ENCODE assay signal across 1 cellular context in genomic region chr1:215581896-215582295, GRCh38.
TF ChIP-seq lines count a peak whose summit lies in the region.

No MANE protein-coding gene starts in this region.

TF ChIP-seq in HEK293, 187 proteins besides CTCF, POLR2A, EP300 and RAD21 (continued from another document):
- TF ChIP-seq, protein P1, sequence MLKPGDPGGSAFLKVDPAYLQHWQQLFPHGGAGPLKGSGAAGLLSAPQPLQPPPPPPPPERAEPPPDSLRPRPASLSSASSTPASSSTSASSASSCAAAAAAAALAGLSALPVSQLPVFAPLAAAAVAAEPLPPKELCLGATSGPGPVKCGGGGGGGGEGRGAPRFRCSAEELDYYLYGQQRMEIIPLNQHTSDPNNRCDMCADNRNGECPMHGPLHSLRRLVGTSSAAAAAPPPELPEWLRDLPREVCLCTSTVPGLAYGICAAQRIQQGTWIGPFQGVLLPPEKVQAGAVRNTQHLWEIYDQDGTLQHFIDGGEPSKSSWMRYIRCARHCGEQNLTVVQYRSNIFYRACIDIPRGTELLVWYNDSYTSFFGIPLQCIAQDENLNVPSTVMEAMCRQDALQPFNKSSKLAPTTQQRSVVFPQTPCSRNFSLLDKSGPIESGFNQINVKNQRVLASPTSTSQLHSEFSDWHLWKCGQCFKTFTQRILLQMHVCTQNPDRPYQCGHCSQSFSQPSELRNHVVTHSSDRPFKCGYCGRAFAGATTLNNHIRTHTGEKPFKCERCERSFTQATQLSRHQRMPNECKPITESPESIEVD (tag by site-specific recombination; IDR thresholded peaks at IDR 0.05): peak; percentile 98
- no peak for TF ChIP-seq ZNF274 (IDR thresholded peaks at IDR 0.05; ENCODE audit: low read length)
- TF ChIP-seq ZNF274 (tag by site-specific recombination; IDR thresholded peaks at IDR 0.05; ENCODE audit: borderline replicate concordance): no peak
- TF ChIP-seq ZFP3 (tag by site-specific recombination; IDR thresholded peaks at IDR 0.05; ENCODE audit: low read depth): no peak
- TF ChIP-seq, protein P2, sequence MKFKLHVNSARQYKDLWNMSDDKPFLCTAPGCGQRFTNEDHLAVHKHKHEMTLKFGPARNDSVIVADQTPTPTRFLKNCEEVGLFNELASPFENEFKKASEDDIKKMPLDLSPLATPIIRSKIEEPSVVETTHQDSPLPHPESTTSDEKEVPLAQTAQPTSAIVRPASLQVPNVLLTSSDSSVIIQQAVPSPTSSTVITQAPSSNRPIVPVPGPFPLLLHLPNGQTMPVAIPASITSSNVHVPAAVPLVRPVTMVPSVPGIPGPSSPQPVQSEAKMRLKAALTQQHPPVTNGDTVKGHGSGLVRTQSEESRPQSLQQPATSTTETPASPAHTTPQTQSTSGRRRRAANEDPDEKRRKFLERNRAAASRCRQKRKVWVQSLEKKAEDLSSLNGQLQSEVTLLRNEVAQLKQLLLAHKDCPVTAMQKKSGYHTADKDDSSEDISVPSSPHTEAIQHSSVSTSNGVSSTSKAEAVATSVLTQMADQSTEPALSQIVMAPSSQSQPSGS (tag by site-specific recombination; IDR thresholded peaks at IDR 0.05; ENCODE audit: low read depth): peak; percentile 47; the same call in 1 of the 2 replicates
- no peak for TF ChIP-seq ZNF292 (tag by site-specific recombination; IDR thresholded peaks at IDR 0.05; ENCODE audit: borderline replicate concordance, low read depth)
- TF ChIP-seq BCL11B (tag by site-specific recombination; IDR thresholded peaks at IDR 0.05; ENCODE audit: low read depth): peak; percentile 98
